In the genomic region with DNA sequence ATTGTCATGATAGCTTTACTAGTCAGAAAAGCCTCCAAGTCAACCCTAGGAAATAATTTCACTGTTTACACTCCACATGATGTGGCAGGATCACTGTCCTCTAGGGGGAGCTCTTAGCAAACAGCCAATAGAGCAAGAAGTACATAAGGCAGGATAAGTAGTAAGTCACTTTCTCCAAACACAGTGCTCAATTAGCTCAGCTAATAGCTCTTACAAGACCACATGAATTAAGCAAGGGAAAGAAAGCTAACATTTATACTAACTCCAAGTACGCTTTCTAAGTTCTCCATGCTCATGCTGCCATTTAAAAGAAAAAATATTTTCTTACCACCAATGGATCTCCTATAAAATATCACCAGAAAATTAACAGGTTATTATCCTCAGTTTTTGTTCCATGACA, we compare ENCODE assay signal across 8 cellular contexts.
DNase-seq lines count a peak whose midpoint lies in the region.

No MANE protein-coding gene starts in this region.

- in situ Hi-C loops in KBM-7 (cut with MboI; ENCODE audit: low pct_unique_long_range_greater_than_20kb, low sequenced_read_pairs): no loop called here

- DNase-seq in NCI-H1417 (lab: John Stamatoyannopoulos, UW) (peak; percentile 27 to 74 (median 52)), NCI-H1417 treated with DMSO at 0.1 percent for 48 hours (lab: John Stamatoyannopoulos, UW) (no peak), KBM-7 (peak; percentile 68), RPMI8226 (peak; percentile 67), iPS-NIHi7 (ENCODE audit: extremely low spot score) (peak; percentile 55), OCI-M2 (lab: John Stamatoyannopoulos, UW; ENCODE audit: unreplicated experiment) (no peak)
- peak; percentile 49 for DNase-seq in activated naive CD4-positive, alpha-beta T cell treated with anti-CD3 and anti-CD28 coated beads, Interleukin-2, amount 50 U/mL, for 16 hours
- DNase-seq in stimulated activated CD4-positive, alpha-beta T cell treated with anti-CD3 and anti-CD28 coated beads, Interleukin-4, amount 100 ng/mL, for 24 hours: peak; percentile 69

Comparison
In these comparisons a context has a peak if more than half of its experiments do, and no peak if none do; other contexts are left out.
1. DNase-seq: peak in NCI-H1417 (3 of 3), KBM-7 (single experiment), RPMI8226 (single experiment), activated naive CD4-positive, alpha-beta T cell treated with anti-CD3 and anti-CD28 coated beads, Interleukin-2, amount 50 U/mL, for 16 hours (single experiment), iPS-NIHi7 (single experiment) and stimulated activated CD4-positive, alpha-beta T cell treated with anti-CD3 and anti-CD28 coated beads, Interleukin-4, amount 100 ng/mL, for 24 hours (single experiment); none in NCI-H1417 treated with DMSO at 0.1 percent for 48 hours (single experiment) and OCI-M2 (single experiment).